13 cellular contexts compared by ENCODE assay signal in genomic region chr3:64220161-64220560, GRCh38. TPM values are rescaled to one million over a fixed set of nuclear protein-coding genes. Genes with fewer than 3 reads are reported as not detected.
DNase-seq lines count a peak whose midpoint lies in the region; TF ChIP-seq lines count a peak whose summit lies in the region.
"Had no signal": no experiment of that assay in that cellular context is flagged by ENCODE, and none has a peak within 500 bp of the region (broad histone marks: within the 10 kb centered on the region; RNA-seq: fewer than 3 reads in every experiment).

No MANE protein-coding gene starts in this region.

- DNase-seq in A172 (ENCODE audit: low spot score) (peak; percentile 48), NCI-H446 treated with DMSO at 0.1 percent for 48 hours (lab: John Stamatoyannopoulos, UW) (peak; percentile 31), esophagus squamous epithelium (lab: John Stamatoyannopoulos, UW) (no peak), nephron progenitor cell (no peak), anterior cingulate cortex (lab: John Stamatoyannopoulos, UW) (no peak), NCI-H1436 treated with DMSO at 0.1 percent for 48 hours (lab: John Stamatoyannopoulos, UW) (no peak), MM.1S (no peak)
- DNase-seq in activated T-cell treated with anti-CD3 and anti-CD28 coated beads, Interleukin-2, amount 50 U/mL, for 1 hour = no peak
- DNase-seq: activated CD8-positive, alpha-beta T cell treated with anti-CD3 and anti-CD28 coated beads for 36 hours; BE2C; cortex of kidney; mesendoderm had no signal

- intact Hi-C loops in esophagus squamous epithelium (cut with DNase I) = no loop called here

- no peaks in the 10 kb centered on the region for H3K9me3 Mint-ChIP-seq in nephron progenitor cell
- H3K9me3 Mint-ChIP-seq: activated CD8-positive, alpha-beta T cell treated with anti-CD3 and anti-CD28 coated beads for 36 hours had no signal

- TF ChIP-seq CTCF in esophagus squamous epithelium (IDR thresholded peaks at IDR 0.05) (no peak), nephron progenitor cell (IDR thresholded peaks at IDR 0.05) (no peak), MM.1S (IDR thresholded peaks at IDR 0.05; ENCODE audit: low read length) (no peak)

- no peaks in the 10 kb centered on the region for H4K20me1 ChIP-seq in MM.1S (ENCODE audit: insufficient read depth, low read length)

- H3K4me1 ChIP-seq in esophagus squamous epithelium = peaks cover 6 to 98% (median 35%) of the 10 kb centered on the region in 3 donors
- peaks cover 18% of the 10 kb centered on the region for H3K4me1 ChIP-seq in MM.1S (ENCODE audit: low read length)

- peaks cover 12% of the 10 kb centered on the region; the same call in 1 of the 2 replicates for H3F3A ChIP-seq in MM.1S (ENCODE audit: insufficient read depth, low read length)

- 44 to 45% methylated on average over 4 of the region's 4 CpGs for WGBS in esophagus squamous epithelium, 2 donors

- H3K27me3 ChIP-seq in esophagus squamous epithelium (no peaks in the 10 kb centered on the region), MM.1S (replicated peaks; ENCODE audit: insufficient read depth, low read length) (no peaks in the 10 kb centered on the region)
- H3K27me3 ChIP-seq: BE2C had no signal

- H3K4me3 Mint-ChIP-seq in nephron progenitor cell = no peak overlapping the region
- H3K4me3 Mint-ChIP-seq: activated CD8-positive, alpha-beta T cell treated with anti-CD3 and anti-CD28 coated beads for 36 hours had no signal

- no peaks in the 10 kb centered on the region for H3K36me3 Mint-ChIP-seq in nephron progenitor cell (ENCODE audit: low read depth)

- no peaks in the 10 kb centered on the region for H3K9me3 ChIP-seq in esophagus squamous epithelium
- no peaks in the 10 kb centered on the region for H3K9me3 ChIP-seq in MM.1S (replicated peaks; ENCODE audit: insufficient read depth, low read length)
- H3K9me3 ChIP-seq: BE2C had no signal

- H3K27ac ChIP-seq in esophagus squamous epithelium (peak overlapping the region; percentile 35 to 81 (median 56)), MM.1S (ENCODE audit: low read length) (no peak overlapping the region)
- H3K27ac ChIP-seq: PC-9 had no signal

- no peak overlapping the region for H3K4me2 ChIP-seq in MM.1S (ENCODE audit: low read depth, low read length)
- H3K4me2 ChIP-seq: PC-9 had no signal

- no peaks in the 10 kb centered on the region for H3K36me3 ChIP-seq in esophagus squamous epithelium
- H3K36me3 ChIP-seq in MM.1S (replicated peaks; ENCODE audit: insufficient read depth, low read length) = no peaks in the 10 kb centered on the region
- H3K36me3 ChIP-seq: BE2C had no signal

- H3K9me2 ChIP-seq in MM.1S (replicated peaks; ENCODE audit: insufficient read depth, low read length) = no peaks in the 10 kb centered on the region

- H2AFZ ChIP-seq in MM.1S (ENCODE audit: low read length) = no peak overlapping the region
- H2AFZ ChIP-seq: PC-9 had no signal

- no peaks in the 10 kb centered on the region for H3K27me3 Mint-ChIP-seq in nephron progenitor cell (ENCODE audit: low read depth, poor library complexity)

- H3K79me2 ChIP-seq in MM.1S (ENCODE audit: low read length) = peaks cover 87% of the 10 kb centered on the region

- no peak overlapping the region for H3K9ac ChIP-seq in MM.1S (ENCODE audit: low read length)

- H3K27ac Mint-ChIP-seq in nephron progenitor cell = peak overlapping the region; percentile 13
- H3K27ac Mint-ChIP-seq: activated CD8-positive, alpha-beta T cell treated with anti-CD3 and anti-CD28 coated beads for 36 hours had no signal

- H3K4me1 Mint-ChIP-seq in nephron progenitor cell = peaks cover 87% of the 10 kb centered on the region

- TF ChIP-seq POLR2A in esophagus squamous epithelium (IDR thresholded peaks at IDR 0.05) = no peak

- H3K4me3 ChIP-seq in esophagus squamous epithelium (no peak overlapping the region), MM.1S (ENCODE audit: low read length) (no peak overlapping the region)
- H3K4me3 ChIP-seq: PC-9 had no signal

RNA-seq across cellular contexts. Expression of gene PRICKLE2, which starts 5.1 kb away (rescaled TPM):
- 6.9 and 8.8 TPM in 2 replicates for total RNA-seq in A172 (2014; rRNA removed; shearing (Covaris generic))
- total RNA-seq in esophagus squamous epithelium = 10 to 100 TPM in 2 of 4 donors, 1 to 10 TPM in 2; 3.4 to 29.2 (median 12.6) TPM
- total RNA-seq: activated CD8-positive, alpha-beta T cell treated with anti-CD3 and anti-CD28 coated beads for 36 hours had no signal

Comparison
In these comparisons a context has a peak if more than half of its experiments do, and no peak if none do; other contexts are left out.
1. DNase-seq: peak in A172 (single experiment) and NCI-H446 treated with DMSO at 0.1 percent for 48 hours (single experiment); none in esophagus squamous epithelium (single experiment), nephron progenitor cell (single experiment), anterior cingulate cortex (0 of 58), NCI-H1436 treated with DMSO at 0.1 percent for 48 hours (single experiment), MM.1S (single experiment) and activated T-cell treated with anti-CD3 and anti-CD28 coated beads, Interleukin-2, amount 50 U/mL, for 1 hour (single experiment).